13 cellular contexts compared by ENCODE assay signal in genomic region chr4:152351080-152351479, GRCh38.
DNase-seq lines count a peak whose midpoint lies in the region; ATAC-seq, FAIRE-seq and TF ChIP-seq lines count a peak whose summit lies in the region.
"Had no signal": no experiment of that assay in that cellular context is flagged by ENCODE, and none has a peak within 500 bp of the region (broad histone marks: within the 10 kb centered on the region; RNA-seq: fewer than 3 reads in every experiment).

No MANE protein-coding gene starts in this region.

- H3K4me1 Mint-ChIP-seq in type B pancreatic cell (ENCODE audit: unreplicated experiment), result peaks cover 19% of the 10 kb centered on the region
- H3K4me1 Mint-ChIP-seq in activated T-helper 1 cell treated with anti-CD3 and anti-CD28 coated beads, Interleukin-12 subunit alpha, Interleukin-12 subunit beta, Interleukin-2, Interleukin-4 antibody, amounts not matched to agents 30 ng/mL and 10 ng/mL and 1 ng/mL, durations not matched to agents 14 hours and 24 hours and 36 hours (ENCODE audit: low read depth), result peaks cover 10% of the 10 kb centered on the region

- no peak for TF ChIP-seq RAD21 in GM12878 (IDR thresholded peaks at IDR 0.05; ENCODE audit: insufficient read depth, low read depth, low read length)

- peaks cover 8% of the 10 kb centered on the region for H3K36me3 Mint-ChIP-seq in type B pancreatic cell
- H3K36me3 Mint-ChIP-seq in activated T-helper 1 cell treated with anti-CD3 and anti-CD28 coated beads, Interleukin-12 subunit alpha, Interleukin-12 subunit beta, Interleukin-2, Interleukin-4 antibody, amounts not matched to agents 30 ng/mL and 10 ng/mL and 1 ng/mL, durations not matched to agents 14 hours and 24 hours and 36 hours (ENCODE audit: low read depth), result peaks cover 8% of the 10 kb centered on the region

- H3K4me2 ChIP-seq in GM12878 (ENCODE audit: control insufficient read depth, insufficient read depth) (peak overlapping the region; percentile 49; the same call in 1 of the 2 replicates), keratinocyte (ENCODE audit: control insufficient read depth, extremely low read depth, insufficient read depth, low read depth, low read length) (peak overlapping the region; percentile 92)

- H3K27me3 ChIP-seq in left ventricle myocardium inferior (ENCODE audit: low read depth) (no peaks in the 10 kb centered on the region), GM12878 (replicated peaks in 1 of 2; ENCODE audit: control insufficient read depth in 2 of 2, insufficient read depth in 2 of 2, low read length in 1 of 2) (no peaks in the 10 kb centered on the region), keratinocyte (ENCODE audit: control insufficient read depth, extremely low read depth, insufficient read depth, low read length) (no peaks in the 10 kb centered on the region)
- H3K27me3 ChIP-seq: colonic mucosa had no signal

- intact Hi-C loops in left ventricle myocardium inferior (cut with micrococcal nuclease) (no loop called here), Right ventricle myocardium inferior (cut with DNase I) (no loop called here), GM12878 (cut with micrococcal nuclease; ENCODE audit: unreplicated experiment) (no loop called here)
- intact Hi-C loops in activated T-helper 1 cell treated with anti-CD3 and anti-CD28 coated beads, Interleukin-12 subunit alpha, Interleukin-12 subunit beta, Interleukin-2, Interleukin-4 antibody, amounts not matched to agents 30 ng/mL and 10 ng/mL and 1 ng/mL, durations not matched to agents 14 hours and 24 hours and 36 hours (cut with micrococcal nuclease), result no loop called here

- RAD21 ChIA-PET in GM12878 (lab: Charles Lee; ENCODE audit: unreplicated experiment), result interaction anchor here (0.7 to 2.9 kb wide), 4 partner anchors 11 to 151 kb away, joined by 3 to 11 read pairs (median 6); no protein-coding TSS in a partner anchor

- no peaks in the 10 kb centered on the region for H4K20me1 ChIP-seq in GM12878 (ENCODE audit: control insufficient read depth, insufficient read depth)
- H4K20me1 ChIP-seq in keratinocyte (ENCODE audit: control insufficient read depth, extremely low read depth, insufficient read depth, low read length), result no peaks in the 10 kb centered on the region

- H3K4me1 ChIP-seq in left ventricle myocardium inferior, result peaks cover 68% of the 10 kb centered on the region
- no peaks in the 10 kb centered on the region; the same call in 1 of the 2 replicates for H3K4me1 ChIP-seq in GM12878 (ENCODE audit: control insufficient read depth, insufficient read depth, low read length)
- H3K4me1 ChIP-seq in keratinocyte (ENCODE audit: control insufficient read depth, extremely low read depth, insufficient read depth, low read length), result peaks cover 27% of the 10 kb centered on the region
- H3K4me1 ChIP-seq: colonic mucosa had no signal

- H3K79me2 ChIP-seq in GM12878 (ENCODE audit: control insufficient read depth, insufficient read depth, low read length) (peaks cover 33% of the 10 kb centered on the region), keratinocyte (ENCODE audit: control insufficient read depth, insufficient read depth, low read length) (peaks cover 67% of the 10 kb centered on the region)

- peaks cover 10% of the 10 kb centered on the region for H3K36me3 ChIP-seq in left ventricle myocardium inferior
- H3K36me3 ChIP-seq in GM12878 (ENCODE audit: control insufficient read depth in 2 of 2, insufficient read depth in 2 of 2, low read length in 1 of 2), result peaks cover 0 to 7% of the 10 kb centered on the region in 2 experiments; a peak in 2 of 4 replicates
- peaks cover 0 to 3% of the 10 kb centered on the region in 2 experiments for H3K36me3 ChIP-seq in keratinocyte (ENCODE audit: control insufficient read depth in 2 of 2, extremely low read depth in 1 of 2, insufficient read depth in 2 of 2, low read length in 2 of 2)
- H3K36me3 ChIP-seq: colonic mucosa had no signal

- DNase-seq in left ventricle myocardium inferior (no peak), Right ventricle myocardium inferior (ENCODE audit: missing footprints) (no peak), GM12878 (ENCODE audit: low read depth, low spot score) (no peak), keratinocyte (ENCODE audit: low read depth, low spot score) (no peak), type B pancreatic cell (ENCODE audit: extremely low spot score, unreplicated experiment) (no peak), NCI-H1048 (lab: John Stamatoyannopoulos, UW) (no peak)
- no peak for DNase-seq in activated T-helper 1 cell treated with anti-CD3 and anti-CD28 coated beads, Interleukin-12 subunit alpha, Interleukin-12 subunit beta, Interleukin-2, Interleukin-4 antibody, amounts not matched to agents 30 ng/mL and 10 ng/mL and 1 ng/mL, durations not matched to agents 14 hours and 24 hours and 36 hours (ENCODE audit: low spot score)
- DNase-seq: activated CD4-positive, alpha-beta T cell treated with anti-CD3 and anti-CD28 coated beads, Interleukin-2, amount 10 ng/mL, durations not matched to agents 24 days and 14 days; activated effector memory CD4-positive, alpha-beta T cell treated with Interleukin-2 at 50 U/mL for 16 hours; colonic mucosa; hippocampal formation had no signal

- WGBS in GM12878 (ENCODE audit: insufficient coverage, insufficient replicate concordance, low lambda C conversion rate, missing lambda C conversion rate), result 95% methylated on average over 2 of the region's 2 CpGs

- BruUV-seq in GM12878 (replicated peaks; lab: Mats Ljungman, UMichigan), result no TSS peak

- H3K4me3 ChIP-seq in left ventricle myocardium inferior, result peak overlapping the region; percentile 68
- H3K4me3 ChIP-seq in GM12878, result peak overlapping the region; percentile 49
- H3K4me3 ChIP-seq in keratinocyte (ENCODE audit: control insufficient read depth in 2 of 3, extremely low read depth in 1 of 3, insufficient read depth in 2 of 3, low read depth in 1 of 3, low read length in 3 of 3), result peak overlapping the region; percentile 66 to 73 (median 72)
- H3K4me3 ChIP-seq: colonic mucosa had no signal

- dilution Hi-C loops in keratinocyte (cut with MboI; ENCODE audit: extremely low pct_ligation_motif_present, low sequenced_read_pairs), result no loop called here

- H3K4me3 Mint-ChIP-seq in type B pancreatic cell, result peak overlapping the region; percentile 81
- no peak overlapping the region for H3K4me3 Mint-ChIP-seq in activated T-helper 1 cell treated with anti-CD3 and anti-CD28 coated beads, Interleukin-12 subunit alpha, Interleukin-12 subunit beta, Interleukin-2, Interleukin-4 antibody, amounts not matched to agents 30 ng/mL and 10 ng/mL and 1 ng/mL, durations not matched to agents 14 hours and 24 hours and 36 hours
- H3K4me3 Mint-ChIP-seq: activated CD4-positive, alpha-beta T cell treated with anti-CD3 and anti-CD28 coated beads, Interleukin-2, amount 10 ng/mL, durations not matched to agents 24 days and 14 days; B cell had no signal

- no peaks in the 10 kb centered on the region for H3K9me1 ChIP-seq in keratinocyte (ENCODE audit: control insufficient read depth, extremely low read depth, insufficient read depth, low read length)

- H3K9me3 Mint-ChIP-seq in type B pancreatic cell, result no peaks in the 10 kb centered on the region
- no peaks in the 10 kb centered on the region for H3K9me3 Mint-ChIP-seq in activated T-helper 1 cell treated with anti-CD3 and anti-CD28 coated beads, Interleukin-12 subunit alpha, Interleukin-12 subunit beta, Interleukin-2, Interleukin-4 antibody, amounts not matched to agents 30 ng/mL and 10 ng/mL and 1 ng/mL, durations not matched to agents 14 hours and 24 hours and 36 hours
- H3K9me3 Mint-ChIP-seq: activated CD4-positive, alpha-beta T cell treated with anti-CD3 and anti-CD28 coated beads, Interleukin-2, amount 10 ng/mL, durations not matched to agents 24 days and 14 days had no signal

- no peak for TF ChIP-seq POLR2A in GM12878 (IDR thresholded peaks at IDR 0.05; ENCODE audit: low read depth, low read length)

- H3K27ac Mint-ChIP-seq in type B pancreatic cell, result no peak overlapping the region
- H3K27ac Mint-ChIP-seq in activated T-helper 1 cell treated with anti-CD3 and anti-CD28 coated beads, Interleukin-12 subunit alpha, Interleukin-12 subunit beta, Interleukin-2, Interleukin-4 antibody, amounts not matched to agents 30 ng/mL and 10 ng/mL and 1 ng/mL, durations not matched to agents 14 hours and 24 hours and 36 hours, result no peak overlapping the region
- H3K27ac Mint-ChIP-seq: activated CD4-positive, alpha-beta T cell treated with anti-CD3 and anti-CD28 coated beads, Interleukin-2, amount 10 ng/mL, durations not matched to agents 24 days and 14 days; B cell had no signal

- POLR2A ChIA-PET in GM12878 (lab: Charles Lee), result interaction anchor here (0.6 kb wide), 1 partner anchor 11 kb away, joined by 6 read pairs; no protein-coding TSS in a partner anchor

- ATAC-seq in Right ventricle myocardium inferior (no peak), GM12878 (peak; percentile 16; the same call in 2 of the 3 replicates), HG02938 (IDR thresholded peaks at IDR 0.05; ENCODE audit: unreplicated experiment) (no peak)

- H3K9ac ChIP-seq in GM12878 (ENCODE audit: control insufficient read depth, insufficient read depth, low read length), result no peak overlapping the region; the same call in 1 of the 2 replicates
- H3K9ac ChIP-seq in keratinocyte (ENCODE audit: control insufficient read depth, extremely low read depth, insufficient read depth, low read length), result peak overlapping the region; percentile 74

- H3K9me3 ChIP-seq in left ventricle myocardium inferior (replicated peaks) (no peaks in the 10 kb centered on the region), GM12878 (replicated peaks; ENCODE audit: control insufficient read depth, insufficient read depth, low read length) (no peaks in the 10 kb centered on the region), keratinocyte (ENCODE audit: control insufficient read depth, low read depth, low read length) (no peaks in the 10 kb centered on the region)
- H3K9me3 ChIP-seq: colonic mucosa had no signal

- H3K27ac ChIP-seq in left ventricle myocardium inferior (replicated peaks) (peak overlapping the region; percentile 82), GM12878 (ENCODE audit: control insufficient read depth, insufficient read depth) (peak overlapping the region; percentile 43; the same call in 1 of the 2 replicates), keratinocyte (ENCODE audit: control insufficient read depth, insufficient read depth, low read length) (peak overlapping the region; percentile 71)
- H3K27ac ChIP-seq: colonic mucosa had no signal

- in situ Hi-C loops in GM12878 (cut with MboI), result no loop called here

- CTCF ChIA-PET in GM12878 (lab: Yijun Ruan, JAX), result interaction anchor here (0.6 to 1.5 kb wide), 6 partner anchors 14 to 495 kb away, joined by 3 to 5 read pairs (median 3); no protein-coding TSS in a partner anchor

- no peak for FAIRE-seq in GM12878 (lab: Jason Lieb, UNC)
- peak; percentile 23 for FAIRE-seq in keratinocyte (lab: Jason Lieb, UNC)

- no peak for TF ChIP-seq CTCF in left ventricle myocardium inferior (IDR thresholded peaks at IDR 0.05; ENCODE audit: borderline replicate concordance)
- no peak for TF ChIP-seq CTCF in GM12878 (IDR thresholded peaks at IDR 0.05 in 2 of 3, conservative IDR thresholded peaks at IDR 0.05 in 1 of 3; ENCODE audit: control insufficient read depth in 2 of 3, extremely low read depth in 1 of 3, insufficient read depth in 1 of 3, low read depth in 3 of 3, low read length in 3 of 3)
- TF ChIP-seq CTCF in keratinocyte (optimal IDR thresholded peaks at IDR 0.05 in 1 of 3, IDR thresholded peaks at IDR 0.05 in 1 of 3, conservative IDR thresholded peaks at IDR 0.05 in 1 of 3; ENCODE audit: extremely low read depth in 1 of 3, insufficient read depth in 2 of 3, low read length in 3 of 3), result no peak
- no peak for TF ChIP-seq CTCF in type B pancreatic cell (conservative IDR thresholded peaks at IDR 0.05)

- no peak overlapping the region for H2AFZ ChIP-seq in GM12878 (ENCODE audit: control insufficient read depth, low read depth, low read length)
- H2AFZ ChIP-seq in keratinocyte (ENCODE audit: control insufficient read depth, low read length), result no peak overlapping the region

- SMC1A ChIA-PET in GM12878 (lab: Charles Lee; ENCODE audit: uncharacterized antibody, unreplicated experiment), result interaction anchor here (1.2 to 3.1 kb wide), 8 partner anchors 9 to 384 kb away, joined by 3 to 15 read pairs (median 4); no protein-coding TSS in a partner anchor

- no peaks in the 10 kb centered on the region for H3K27me3 Mint-ChIP-seq in type B pancreatic cell
- H3K27me3 Mint-ChIP-seq in activated T-helper 1 cell treated with anti-CD3 and anti-CD28 coated beads, Interleukin-12 subunit alpha, Interleukin-12 subunit beta, Interleukin-2, Interleukin-4 antibody, amounts not matched to agents 30 ng/mL and 10 ng/mL and 1 ng/mL, durations not matched to agents 14 hours and 24 hours and 36 hours (ENCODE audit: insufficient read depth), result no peaks in the 10 kb centered on the region
- H3K27me3 Mint-ChIP-seq: activated CD4-positive, alpha-beta T cell treated with anti-CD3 and anti-CD28 coated beads, Interleukin-2, amount 10 ng/mL, durations not matched to agents 24 days and 14 days; B cell had no signal

- TF ChIP-seq EP300 in GM12878 (IDR thresholded peaks at IDR 0.05; ENCODE audit: borderline replicate concordance in 1 of 2, control insufficient read depth in 1 of 2, low read depth in 2 of 2, low read length in 2 of 2), result no peak
